Comparison of ENCODE assay signal across 16 cellular contexts in the genomic region with DNA sequence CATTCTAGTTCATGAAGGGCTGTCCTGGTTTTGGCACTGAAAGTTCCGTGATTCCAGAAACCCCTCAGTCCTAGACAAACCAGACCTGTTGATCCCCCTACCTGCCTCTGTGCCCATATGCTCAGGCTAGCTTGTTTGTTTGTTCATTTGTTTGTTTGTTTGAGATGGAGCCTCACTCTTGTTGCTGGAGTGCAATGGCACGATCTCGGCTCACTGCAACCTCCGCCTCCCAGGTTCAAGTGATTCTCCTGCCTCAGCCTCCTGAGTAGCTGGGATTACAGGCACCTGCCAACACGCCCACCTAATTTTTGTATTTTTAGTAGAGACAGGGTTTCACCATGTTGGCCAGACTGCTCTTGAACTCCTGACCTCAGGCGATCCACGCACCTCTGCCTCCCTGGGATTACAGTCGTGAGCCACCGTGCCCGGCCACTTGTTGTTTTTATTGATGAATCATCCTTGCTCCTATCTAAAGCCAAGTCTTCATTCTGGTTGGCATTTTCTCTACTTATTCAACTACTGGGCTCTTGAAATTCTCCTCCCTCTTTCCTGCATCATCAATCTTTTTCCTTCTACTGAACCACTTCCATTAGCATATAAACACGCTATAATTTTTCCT.
A peak's percentile ranks its signal among the peaks of the same experiment; 100 is the strongest.
DNase-seq lines count a peak whose midpoint lies in the region; ATAC-seq and TF ChIP-seq lines count a peak whose summit lies in the region.
"Had no signal": no experiment of that assay in that cellular context is flagged by ENCODE, and none has a peak within 500 bp of the region (broad histone marks: within the 10 kb centered on the region; RNA-seq: fewer than 3 reads in every experiment).

No MANE protein-coding gene starts in this region.

- H3K4me3 ChIP-seq in fibroblast of mammary gland (ENCODE audit: control insufficient read depth, low read depth, low read length) (no peak overlapping the region), WERI-Rb-1 (ENCODE audit: low read depth, low read length) (no peak overlapping the region)
- H3K4me3 ChIP-seq: Peyer's patch had no signal

- H3K27ac ChIP-seq in WERI-Rb-1: no peak overlapping the region
- H3K27ac ChIP-seq: Peyer's patch had no signal

- no peaks in the 10 kb centered on the region for H3K27me3 ChIP-seq in WERI-Rb-1 (ENCODE audit: insufficient read depth, low read depth, severe bottlenecking)
- H3K27me3 ChIP-seq: Peyer's patch had no signal

- in situ Hi-C loops in Caki2 (cut with HindIII; ENCODE audit: low pct_unique_long_range_greater_than_20kb, low sequenced_read_pairs): no loop called here

- no peaks in the 10 kb centered on the region for H3K36me3 ChIP-seq in WERI-Rb-1
- H3K36me3 ChIP-seq: Peyer's patch had no signal

- H3K9me3 ChIP-seq in WERI-Rb-1 (ENCODE audit: severe bottlenecking): no peaks in the 10 kb centered on the region
- H3K9me3 ChIP-seq: Peyer's patch had no signal

- no peak for ATAC-seq in HG03521 (IDR thresholded peaks at IDR 0.05; ENCODE audit: unreplicated experiment)

- DNase-seq in Caki2 (ENCODE audit: low read depth) (peak; percentile 71), LHCN-M2 (ENCODE audit: low read depth) (peak; percentile 36), astrocyte of the hippocampus (ENCODE audit: low read depth, low spot score) (peak; percentile 23), fibroblast of mammary gland (ENCODE audit: low read depth) (peak; percentile 34), WERI-Rb-1 (no peak), NCI-H2107 (lab: John Stamatoyannopoulos, UW) (no peak), NCI-H526 (lab: John Stamatoyannopoulos, UW) (no peak)
- DNase-seq: DMS53, H7, NCI-H1092, NCI-H1436, NCI-H187 treated with DMSO at 0.1 percent for 48 hours, NCI-H226, NCI-H524, Peyer's patch had no signal

- no peak for TF ChIP-seq CTCF in fibroblast of mammary gland (conservative IDR thresholded peaks at IDR 0.05; ENCODE audit: control insufficient read depth, insufficient read depth, low read depth, low read length)
- TF ChIP-seq CTCF in WERI-Rb-1 (IDR thresholded peaks at IDR 0.05; ENCODE audit: low read depth, low read length): no peak

Comparison
In these comparisons a context has a peak if more than half of its experiments do, and no peak if none do; other contexts are left out.
1. DNase-seq: peak in Caki2 (single experiment), LHCN-M2 (single experiment), astrocyte of the hippocampus (single experiment) and fibroblast of mammary gland (single experiment); none in WERI-Rb-1 (single experiment), NCI-H2107 (single experiment) and NCI-H526 (0 of 2).